15 cellular contexts compared by ENCODE assay signal in genomic region chr7:30785786-30786185, GRCh38. TPM values are rescaled to one million over a fixed set of nuclear protein-coding genes. Genes with fewer than 3 reads are reported as not detected.
DNase-seq lines count a peak whose midpoint lies in the region; ATAC-seq, FAIRE-seq and TF ChIP-seq lines count a peak whose summit lies in the region.
"Had no signal": no experiment of that assay in that cellular context is flagged by ENCODE, and none has a peak within 500 bp of the region (broad histone marks: within the 10 kb centered on the region; RNA-seq: fewer than 3 reads in every experiment).

No MANE protein-coding gene starts in this region.

- no peak overlapping the region for H3K27ac Mint-ChIP-seq in activated CD8-positive, alpha-beta memory T cell treated with anti-CD3 and anti-CD28 coated beads, Interleukin-2, amount 10 ng/mL, durations not matched to agents 7 days and 5 days
- H3K27ac Mint-ChIP-seq: CD14-positive monocyte, GM23338 had no signal

- no peak for TF ChIP-seq POLR2A in vagina (IDR thresholded peaks at IDR 0.05)

- H3K4me3 Mint-ChIP-seq in activated CD8-positive, alpha-beta memory T cell treated with anti-CD3 and anti-CD28 coated beads, Interleukin-2, amount 10 ng/mL, durations not matched to agents 7 days and 5 days, result no peak overlapping the region
- H3K4me3 Mint-ChIP-seq: CD14-positive monocyte; CD8-positive, alpha-beta memory T cell; GM23338 had no signal

- H3K79me2 ChIP-seq in Karpas-422 (ENCODE audit: low read length), result no peaks in the 10 kb centered on the region

- no peak overlapping the region for H3K27ac ChIP-seq in small intestine (ENCODE audit: low read depth in 1 of 2, low read length in 1 of 2)
- no peak overlapping the region for H3K27ac ChIP-seq in vagina
- no peak overlapping the region for H3K27ac ChIP-seq in Karpas-422 (ENCODE audit: low read length)
- H3K27ac ChIP-seq: A549 had no signal

- no peaks in the 10 kb centered on the region for H3K9me3 Mint-ChIP-seq in activated CD8-positive, alpha-beta memory T cell treated with anti-CD3 and anti-CD28 coated beads, Interleukin-2, amount 10 ng/mL, durations not matched to agents 7 days and 5 days (ENCODE audit: low read depth)
- H3K9me3 Mint-ChIP-seq: CD14-positive monocyte; CD8-positive, alpha-beta memory T cell; GM23338 had no signal

- H4K20me1 ChIP-seq in Karpas-422 (ENCODE audit: insufficient read depth, low read depth, low read length), result no peaks in the 10 kb centered on the region

- peaks cover 2% of the 10 kb centered on the region for H3K36me3 Mint-ChIP-seq in activated CD8-positive, alpha-beta memory T cell treated with anti-CD3 and anti-CD28 coated beads, Interleukin-2, amount 10 ng/mL, durations not matched to agents 7 days and 5 days
- H3K36me3 Mint-ChIP-seq: CD14-positive monocyte had no signal

- H3K9me2 ChIP-seq in Karpas-422 (replicated peaks; ENCODE audit: insufficient read depth, low read length), result no peaks in the 10 kb centered on the region

- H3K4me1 Mint-ChIP-seq in activated CD8-positive, alpha-beta memory T cell treated with anti-CD3 and anti-CD28 coated beads, Interleukin-2, amount 10 ng/mL, durations not matched to agents 7 days and 5 days, result no peaks in the 10 kb centered on the region
- H3K4me1 Mint-ChIP-seq: CD8-positive, alpha-beta memory T cell had no signal

- no peaks in the 10 kb centered on the region for H3K9me3 ChIP-seq in small intestine (ENCODE audit: control insufficient read depth, low read depth)
- no peaks in the 10 kb centered on the region for H3K9me3 ChIP-seq in vagina
- no peaks in the 10 kb centered on the region for H3K9me3 ChIP-seq in Karpas-422 (ENCODE audit: low read length)
- H3K9me3 ChIP-seq: A549 had no signal

- H3K36me3 ChIP-seq in small intestine (ENCODE audit: control insufficient read depth in 2 of 2, insufficient read depth in 2 of 2, low read length in 2 of 2) (peaks cover 0 to 2% of the 10 kb centered on the region in 2 donors), vagina (peaks cover 0 to 12% of the 10 kb centered on the region in 2 donors), Karpas-422 (ENCODE audit: insufficient read depth, low read length) (no peaks in the 10 kb centered on the region)

- no peaks in the 10 kb centered on the region for H3K27me3 Mint-ChIP-seq in activated CD8-positive, alpha-beta memory T cell treated with anti-CD3 and anti-CD28 coated beads, Interleukin-2, amount 10 ng/mL, durations not matched to agents 7 days and 5 days
- H3K27me3 Mint-ChIP-seq: CD8-positive, alpha-beta memory T cell had no signal

- H3K27me3 ChIP-seq in small intestine (ENCODE audit: control insufficient read depth in 2 of 2, insufficient read depth in 2 of 2, low read length in 2 of 2), result no peaks in the 10 kb centered on the region
- H3K27me3 ChIP-seq in vagina, result no peaks in the 10 kb centered on the region
- H3K27me3 ChIP-seq in Karpas-422 (ENCODE audit: low read length), result no peaks in the 10 kb centered on the region

- H3K4me2 ChIP-seq in Karpas-422 (ENCODE audit: low read depth, low read length, poor library complexity, severe bottlenecking), result no peak overlapping the region
- H3K4me2 ChIP-seq: A549, GM23338 had no signal

- no peak for FAIRE-seq in small intestine (lab: Jason Lieb, UNC)
- FAIRE-seq: A549, G401.6, GM12891 had no signal

- intact Hi-C loops in vagina (cut with DNase I), result no loop called here

- no peak overlapping the region for H2AFZ ChIP-seq in Karpas-422 (ENCODE audit: low read length)
- H2AFZ ChIP-seq: GM23338 had no signal

- 34 to 74% (median 46%) methylated on average over 9 of the region's 9 CpGs for WGBS in small intestine, 3 donors

- peak; percentile 16 for DNase-seq in activated CD8-positive, alpha-beta memory T cell treated with anti-CD3 and anti-CD28 coated beads, Interleukin-2, amount 10 ng/mL, durations not matched to agents 7 days and 5 days
- DNase-seq in activated CD8-positive, alpha-beta memory T cell treated with anti-CD3 and anti-CD28 coated beads for 24 hours, result no peak
- peak; percentile 66 for DNase-seq in cerebellar cortex (ENCODE audit: low spot score)
- DNase-seq in small intestine, result peak; percentile 70
- DNase-seq in vagina (ENCODE audit: extremely low spot score in 2 of 2), result no peak
- DNase-seq in Karpas-422, result no peak
- no peak for DNase-seq in NCI-H1092 (lab: John Stamatoyannopoulos, UW)
- DNase-seq: CD8-positive, alpha-beta memory T cell; DMS79; H7 had no signal

- H3K4me3 ChIP-seq in small intestine (ENCODE audit: low read depth in 1 of 2, low read length in 2 of 2), result no peak overlapping the region
- H3K4me3 ChIP-seq in vagina, result no peak overlapping the region
- H3K4me3 ChIP-seq in Karpas-422 (ENCODE audit: low read length), result no peak overlapping the region
- H3K4me3 ChIP-seq: A549, GM23338 had no signal

- no peaks in the 10 kb centered on the region for H3K4me1 ChIP-seq in small intestine (ENCODE audit: control insufficient read depth in 2 of 2, insufficient read depth in 1 of 2, low read depth in 1 of 2, low read length in 1 of 2)
- no peaks in the 10 kb centered on the region for H3K4me1 ChIP-seq in vagina
- H3K4me1 ChIP-seq in Karpas-422 (ENCODE audit: low read length), result no peaks in the 10 kb centered on the region
- H3K4me1 ChIP-seq: A549 had no signal

- no peak for ATAC-seq in activated CD8-positive, alpha-beta memory T cell treated with anti-CD3 and anti-CD28 coated beads, Interleukin-2, amount 10 ng/mL, durations not matched to agents 7 days and 5 days
- ATAC-seq: A549, GM23338 had no signal

- H3K9ac ChIP-seq in Karpas-422 (ENCODE audit: low read length), result no peak overlapping the region

- CTCF ChIA-PET in activated CD8-positive, alpha-beta memory T cell treated with anti-CD3 and anti-CD28 coated beads, Interleukin-2, amount 10 ng/mL, durations not matched to agents 7 days and 5 days (lab: Charles Lee), result no interaction called here

- TF ChIP-seq CTCF in vagina (IDR thresholded peaks at IDR 0.05), result no peak

RNA-seq across cellular contexts. Expression of gene MINDY4, which starts 14.6 kb away (rescaled TPM):
- total RNA-seq in activated CD8-positive, alpha-beta memory T cell treated with anti-CD3 and anti-CD28 coated beads, Interleukin-2, amount 10 ng/mL, durations not matched to agents 7 days and 5 days, result 1 to 10 TPM; 1.1 to 1.3 TPM
- 1 to 10 TPM in 1 of 3 donors, under 1 TPM in 2; 0.22 to 3.6 (median 0.27) TPM for polyA plus RNA-seq in small intestine
- 10.3 TPM for total RNA-seq in vagina
- 1.5 and 2.5 TPM in 2 replicates for total RNA-seq in Karpas-422 (2014; rRNA removed; shearing (Covaris generic); ENCODE audit: low replicate concordance)

RNA-seq across cellular contexts. Expression of gene INMT, which starts 33.9 kb away (rescaled TPM):
- total RNA-seq in activated CD8-positive, alpha-beta memory T cell treated with anti-CD3 and anti-CD28 coated beads, Interleukin-2, amount 10 ng/mL, durations not matched to agents 7 days and 5 days, result under 1 TPM in 1 of 2 experiments, not detected in 1; 0.12 TPM
- 1 to 10 TPM; 1.1 to 6.1 (median 1.9) TPM for polyA plus RNA-seq in small intestine
- total RNA-seq in vagina, result 5.6 TPM
- not detected in 2 replicates for total RNA-seq in Karpas-422 (2014; rRNA removed; shearing (Covaris generic); ENCODE audit: low replicate concordance)
- polyA plus RNA-seq: A549, CD14-positive monocyte had no signal

Comparison
In these comparisons a context has a peak if more than half of its experiments do, and no peak if none do; other contexts are left out.
1. DNase-seq: peak in activated CD8-positive, alpha-beta memory T cell treated with anti-CD3 and anti-CD28 coated beads, Interleukin-2, amount 10 ng/mL, durations not matched to agents 7 days and 5 days (single experiment), cerebellar cortex (single experiment) and small intestine (single experiment); none in activated CD8-positive, alpha-beta memory T cell treated with anti-CD3 and anti-CD28 coated beads for 24 hours (single experiment), vagina (0 of 2), Karpas-422 (single experiment) and NCI-H1092 (single experiment).